14 cellular contexts compared by ENCODE assay signal in the genomic region with DNA sequence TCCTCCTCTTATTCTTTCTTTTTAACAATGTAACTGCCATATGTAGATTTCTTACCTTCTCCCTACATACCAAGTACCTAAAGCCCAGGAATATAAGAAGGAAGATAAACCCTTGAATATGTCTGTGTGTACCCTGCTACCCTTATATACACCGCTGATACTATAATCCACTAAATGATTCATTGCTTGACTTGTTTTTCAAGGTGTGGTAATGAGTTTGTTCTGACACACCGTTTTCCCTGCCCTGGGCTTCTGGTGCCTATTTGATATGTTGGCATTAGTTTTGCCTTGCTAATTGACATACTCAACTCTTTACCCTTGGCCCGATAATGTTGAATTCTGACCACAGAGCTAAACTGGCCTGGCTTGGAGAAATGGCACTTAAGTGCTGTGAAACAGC.
A peak's percentile ranks its signal among the peaks of the same experiment; 100 is the strongest.
DNase-seq lines count a peak whose midpoint lies in the region; ATAC-seq, FAIRE-seq and TF ChIP-seq lines count a peak whose summit lies in the region.
"Had no signal": no experiment of that assay in that cellular context is flagged by ENCODE, and none has a peak within 500 bp of the region (broad histone marks: within the 10 kb centered on the region; RNA-seq: fewer than 3 reads in every experiment).

No MANE protein-coding gene starts in this region.

- H3K36me3 ChIP-seq in bronchial epithelial cell (ENCODE audit: control insufficient read depth, insufficient read depth, low read length) (no peaks in the 10 kb centered on the region), mucosa of descending colon (ENCODE audit: low read depth) (no peaks in the 10 kb centered on the region), left ventricle myocardium inferior (no peaks in the 10 kb centered on the region), gastrocnemius medialis (no peaks in the 10 kb centered on the region)
- H3K36me3 ChIP-seq: HAP-1 had no signal

- H3K27me3 ChIP-seq in bronchial epithelial cell (ENCODE audit: control insufficient read depth, insufficient read depth, low read length), result no peaks in the 10 kb centered on the region
- H3K27me3 ChIP-seq in left ventricle myocardium inferior (ENCODE audit: low read depth), result peaks cover 12% of the 10 kb centered on the region
- H3K27me3 ChIP-seq in gastrocnemius medialis, result no peaks in the 10 kb centered on the region

- TF ChIP-seq POLR2A in GM12891 (IDR thresholded peaks at IDR 0.05; ENCODE audit: low read depth, low read length), result no peak
- no peak for TF ChIP-seq POLR2A in gastrocnemius medialis (IDR thresholded peaks at IDR 0.05)

- no peak overlapping the region for H3K27ac ChIP-seq in left ventricle myocardium inferior (replicated peaks)
- no peak overlapping the region for H3K27ac ChIP-seq in gastrocnemius medialis

- H3K4me3 ChIP-seq in bronchial epithelial cell (ENCODE audit: low read depth, low read length) (no peak overlapping the region), mucosa of descending colon (no peak overlapping the region), left ventricle myocardium inferior (no peak overlapping the region), gastrocnemius medialis (no peak overlapping the region)
- H3K4me3 ChIP-seq: HAP-1 had no signal

- H3K4me1 ChIP-seq in mucosa of descending colon (ENCODE audit: low read depth), result no peaks in the 10 kb centered on the region
- no peaks in the 10 kb centered on the region for H3K4me1 ChIP-seq in left ventricle myocardium inferior
- no peaks in the 10 kb centered on the region for H3K4me1 ChIP-seq in gastrocnemius medialis
- H3K4me1 ChIP-seq: HAP-1 had no signal

- intact Hi-C loops in mucosa of descending colon (cut with DNase I, micrococcal nuclease), result loop anchor here (5.0 to 10.0 kb wide), 2 partner anchors 264 to 272 kb away; no protein-coding TSS in a partner anchor
- intact Hi-C loops in left ventricle myocardium inferior (cut with micrococcal nuclease), result loop anchor here (10.0 kb wide), 1 partner anchor 274 kb away; no protein-coding TSS in a partner anchor
- intact Hi-C loops in gastrocnemius medialis (cut with DNase I; ENCODE audit: low total_unique reads), result loop anchor here (5.0 to 10.0 kb wide), 2 partner anchors 114 to 257 kb away; no protein-coding TSS in a partner anchor

- ATAC-seq in mucosa of descending colon, result peak; percentile 61
- no peak for ATAC-seq in gastrocnemius medialis

- no peak for DNase-seq in GM12891 (ENCODE audit: insufficient read length, low spot score)
- peak; percentile 15 to 49 for DNase-seq in NCI-H526 (lab: John Stamatoyannopoulos, UW)
- peak; percentile 93 for DNase-seq in bronchial epithelial cell (ENCODE audit: low read depth)
- DNase-seq in mucosa of descending colon, result no peak
- no peak for DNase-seq in GM03348 (ENCODE audit: low spot score)
- no peak for DNase-seq in left ventricle myocardium inferior
- DNase-seq in gastrocnemius medialis, result no peak
- DNase-seq: ACHN, AML-193, COR-L47, MM.1S, NCI-H1092 treated with DMSO at 0.1 percent for 48 hours, NCI-H524 treated with DMSO at 0.1 percent for 48 hours had no signal

- H3K9me3 ChIP-seq in mucosa of descending colon, result no peaks in the 10 kb centered on the region
- H3K9me3 ChIP-seq in left ventricle myocardium inferior (replicated peaks), result peaks cover 5% of the 10 kb centered on the region
- no peaks in the 10 kb centered on the region for H3K9me3 ChIP-seq in gastrocnemius medialis
- H3K9me3 ChIP-seq: HAP-1 had no signal

- TF ChIP-seq CTCF in bronchial epithelial cell (IDR thresholded peaks at IDR 0.05; ENCODE audit: insufficient read depth, low read length, severe bottlenecking) (no peak), mucosa of descending colon (IDR thresholded peaks at IDR 0.05) (no peak), left ventricle myocardium inferior (IDR thresholded peaks at IDR 0.05; ENCODE audit: borderline replicate concordance) (no peak), gastrocnemius medialis (IDR thresholded peaks at IDR 0.05 in 4 of 5, conservative IDR thresholded peaks at IDR 0.05 in 1 of 5) (no peak)

- FAIRE-seq in GM12891 (lab: Jason Lieb, UNC) (peak; percentile 52), bronchial epithelial cell (lab: Jason Lieb, UNC) (peak; percentile 7)

- in situ Hi-C loops in gastrocnemius medialis (cut with MboI; ENCODE audit: low sequenced_read_pairs in 4 of 4), result loop anchor here (5.0 to 10.0 kb wide), 2 partner anchors 272 to 274 kb away; no protein-coding TSS in a partner anchor

TF ChIP-seq in GM12891, 5 proteins besides CTCF, POLR2A, EP300 and RAD21:
- no peak for TF ChIP-seq POLR2AphosphoS5 (IDR thresholded peaks at IDR 0.05; ENCODE audit: low read depth, low read length)
- TF ChIP-seq SPI1 (IDR thresholded peaks at IDR 0.05; ENCODE audit: low read depth, low read length), result no peak
- no peak for TF ChIP-seq TAF1 (IDR thresholded peaks at IDR 0.05; ENCODE audit: low read depth, low read length)
- no peak for TF ChIP-seq PAX5 (IDR thresholded peaks at IDR 0.05; ENCODE audit: insufficient read depth, low read length, severe bottlenecking)
- TF ChIP-seq POU2F2 (IDR thresholded peaks at IDR 0.05; ENCODE audit: low read depth, low read length), result no peak

Comparison
In these comparisons a context has a peak if more than half of its experiments do, and no peak if none do; other contexts are left out.
1. DNase-seq: peak in NCI-H526 (2 of 2) and bronchial epithelial cell (single experiment); none in GM12891 (single experiment), mucosa of descending colon (0 of 3), GM03348 (single experiment), left ventricle myocardium inferior (single experiment) and gastrocnemius medialis (0 of 2).